In genomic region chr9:135939351-135940265, GRCh38 we compare ENCODE assay signal across 12 cellular contexts. TPM values are rescaled to one million over a fixed set of nuclear protein-coding genes. Genes with fewer than 3 reads are reported as not detected.
A peak's percentile ranks its signal among the peaks of the same experiment; 100 is the strongest.
DNase-seq lines count a peak whose midpoint lies in the region; ATAC-seq, FAIRE-seq and TF ChIP-seq lines count a peak whose summit lies in the region.
"Had no signal": no experiment of that assay in that cellular context is flagged by ENCODE, and none has a peak within 500 bp of the region (broad histone marks: within the 10 kb centered on the region; RNA-seq: fewer than 3 reads in every experiment).

No MANE protein-coding gene starts in this region.

- peak; percentile 35 for DNase-seq in activated CD4-positive, alpha-beta T cell treated with anti-CD3 and anti-CD28 coated beads, Interleukin-2, amount 50 U/mL, for 1 hour
- peak; percentile 53 for DNase-seq in activated naive CD8-positive, alpha-beta T cell treated with anti-CD3 and anti-CD28 coated beads, Interleukin-2, amount 10 ng/mL, durations not matched to agents 7 days and 5 days
- DNase-seq in stimulated activated CD4-positive, alpha-beta T cell treated with anti-CD3 and anti-CD28 coated beads, Interleukin-4, amount 100 ng/mL, for 48 hours (ENCODE audit: low read depth in 2 of 2) = peak; percentile 40 to 44
- DNase-seq in tibial artery (no peak), A673 (ENCODE audit: low spot score) (no peak), kidney (no peak)
- DNase-seq: NCI-H1694, ovary had no signal

- POLR2A ChIA-PET in activated naive CD8-positive, alpha-beta T cell treated with anti-CD3 and anti-CD28 coated beads, Interleukin-2, amount 10 ng/mL, durations not matched to agents 7 days and 5 days (lab: Charles Lee) = no interaction called here
- POLR2A ChIA-PET in A673 (lab: Charles Lee; ENCODE audit: low non-redundant PET) = no interaction called here

- no TSS peak for BruUV-seq in A673 (replicated peaks; lab: Mats Ljungman, UMichigan)

- H3K27me3 ChIP-seq in tibial artery (no peaks in the 10 kb centered on the region), A673 (replicated peaks; ENCODE audit: insufficient read depth, low read depth, low read length, poor library complexity) (no peaks in the 10 kb centered on the region)
- H3K27me3 ChIP-seq: ovary, suprapubic skin had no signal

- H3K27ac Mint-ChIP-seq in IgD-negative memory B cell = peak overlapping the region; percentile 30 to 78 (median 59)
- peak overlapping the region; percentile 82 for H3K27ac Mint-ChIP-seq in activated naive CD8-positive, alpha-beta T cell treated with anti-CD3 and anti-CD28 coated beads, Interleukin-2, amount 10 ng/mL, durations not matched to agents 7 days and 5 days

- H3K4me1 Mint-ChIP-seq in IgD-negative memory B cell = peaks cover 0 to 4% (median 0%) of the 10 kb centered on the region in 3 donors
- peaks cover 5% of the 10 kb centered on the region for H3K4me1 Mint-ChIP-seq in activated naive CD8-positive, alpha-beta T cell treated with anti-CD3 and anti-CD28 coated beads, Interleukin-2, amount 10 ng/mL, durations not matched to agents 7 days and 5 days

- peak; percentile 61 for ATAC-seq in activated naive CD8-positive, alpha-beta T cell treated with anti-CD3 and anti-CD28 coated beads, Interleukin-2, amount 10 ng/mL, durations not matched to agents 7 days and 5 days (ENCODE audit: low read depth)
- ATAC-seq in HG02870 (IDR thresholded peaks at IDR 0.05; ENCODE audit: unreplicated experiment) = no peak

- no peak overlapping the region for H3K4me3 ChIP-seq in tibial artery
- no peak overlapping the region for H3K4me3 ChIP-seq in A673 (ENCODE audit: low read depth, low read length, poor library complexity, severe bottlenecking)
- H3K4me3 ChIP-seq in kidney (ENCODE audit: low read length in 2 of 2) = no peak overlapping the region
- H3K4me3 ChIP-seq: ovary, suprapubic skin had no signal

- peak overlapping the region in 1 of 4 donors; percentile 32 for H3K4me3 Mint-ChIP-seq in IgD-negative memory B cell
- peak overlapping the region; percentile 47 for H3K4me3 Mint-ChIP-seq in activated naive CD8-positive, alpha-beta T cell treated with anti-CD3 and anti-CD28 coated beads, Interleukin-2, amount 10 ng/mL, durations not matched to agents 7 days and 5 days

- no peak overlapping the region for H3K9ac ChIP-seq in kidney (ENCODE audit: low read length in 2 of 2)

- H3K27ac ChIP-seq in tibial artery (no peak overlapping the region), A673 (ENCODE audit: low read depth, low read length, poor library complexity, severe bottlenecking) (no peak overlapping the region), kidney (ENCODE audit: low read depth in 2 of 2, low read length in 2 of 2) (no peak overlapping the region)
- H3K27ac ChIP-seq: ovary, suprapubic skin had no signal

- H3K27me3 Mint-ChIP-seq in IgD-negative memory B cell = no peaks in the 10 kb centered on the region
- no peaks in the 10 kb centered on the region for H3K27me3 Mint-ChIP-seq in activated naive CD8-positive, alpha-beta T cell treated with anti-CD3 and anti-CD28 coated beads, Interleukin-2, amount 10 ng/mL, durations not matched to agents 7 days and 5 days

- TF ChIP-seq CTCF in tibial artery (IDR thresholded peaks at IDR 0.05) (no peak), A673 (conservative IDR thresholded peaks at IDR 0.05; ENCODE audit: low read depth, low read length) (no peak), kidney (IDR thresholded peaks at IDR 0.05; ENCODE audit: borderline replicate concordance, extremely low read depth, insufficient read depth) (no peak)

- H3K9me3 ChIP-seq in tibial artery = no peaks in the 10 kb centered on the region
- no peaks in the 10 kb centered on the region for H3K9me3 ChIP-seq in A673 (ENCODE audit: low read depth, low read length, poor library complexity, severe bottlenecking)
- H3K9me3 ChIP-seq in kidney (ENCODE audit: control insufficient read depth in 1 of 2, low read length in 2 of 2) = no peaks in the 10 kb centered on the region
- H3K9me3 ChIP-seq: ovary, suprapubic skin had no signal

- intact Hi-C loops in tibial artery (cut with DNase I; ENCODE audit: low total_unique reads) = no loop called here
- intact Hi-C loops in A673 (cut with micrococcal nuclease; ENCODE audit: unreplicated experiment) = no loop called here
- intact Hi-C loops in kidney (cut with DNase I) = no loop called here

- CTCF ChIA-PET in A673 (lab: Charles Lee) = no interaction called here

- H3K4me1 ChIP-seq in tibial artery (no peaks in the 10 kb centered on the region), A673 (ENCODE audit: insufficient read depth, low read length, poor library complexity, severe bottlenecking) (no peaks in the 10 kb centered on the region), kidney (ENCODE audit: control insufficient read depth in 1 of 2, insufficient read depth in 1 of 2, low read depth in 1 of 2, low read length in 2 of 2) (no peaks in the 10 kb centered on the region)
- H3K4me1 ChIP-seq: suprapubic skin had no signal

- H3K36me3 Mint-ChIP-seq in IgD-negative memory B cell = peaks cover 16% of the 10 kb centered on the region
- peaks cover 67% of the 10 kb centered on the region for H3K36me3 Mint-ChIP-seq in activated naive CD8-positive, alpha-beta T cell treated with anti-CD3 and anti-CD28 coated beads, Interleukin-2, amount 10 ng/mL, durations not matched to agents 7 days and 5 days

- H3K36me3 ChIP-seq in tibial artery (peaks cover 54 to 100% (median 90%) of the 10 kb centered on the region in 3 donors), A673 (ENCODE audit: insufficient read depth, low read length, poor library complexity, severe bottlenecking) (peaks cover 52% of the 10 kb centered on the region), kidney (ENCODE audit: control insufficient read depth in 1 of 2, insufficient read depth in 2 of 2, low read length in 2 of 2) (peaks cover 25 to 44% of the 10 kb centered on the region in 2 donors)
- H3K36me3 ChIP-seq: ovary had no signal

- FAIRE-seq in kidney (lab: Jason Lieb, UNC) = no peak
- FAIRE-seq: endothelial cell of umbilical vein had no signal

- H3K9me3 Mint-ChIP-seq in IgD-negative memory B cell = no peaks in the 10 kb centered on the region
- H3K9me3 Mint-ChIP-seq in activated naive CD8-positive, alpha-beta T cell treated with anti-CD3 and anti-CD28 coated beads, Interleukin-2, amount 10 ng/mL, durations not matched to agents 7 days and 5 days = peaks cover 4% of the 10 kb centered on the region

RNA-seq across cellular contexts. Expression of gene UBAC1, which starts 21.6 kb away (rescaled TPM):
- 19.5 TPM for polyA plus RNA-seq in IgD-negative memory B cell
- 10 to 100 TPM; 30.5 to 31.0 TPM for total RNA-seq in activated naive CD8-positive, alpha-beta T cell treated with anti-CD3 and anti-CD28 coated beads, Interleukin-2, amount 10 ng/mL, durations not matched to agents 7 days and 5 days
- total RNA-seq in A673 (2021) = 58.2 and 63.8 TPM in 2 replicates
- total RNA-seq in kidney = 40.2 TPM
- polyA plus RNA-seq in kidney (ENCODE audit: insufficient read depth, low read depth, low replicate concordance) = 52.6 TPM

RNA-seq across cellular contexts. Expression of gene CAMSAP1, which starts 32.3 kb away (rescaled TPM):
- polyA plus RNA-seq in IgD-negative memory B cell (2.7 TPM), kidney (ENCODE audit: insufficient read depth, low read depth, low replicate concordance) (3.3 TPM)
- total RNA-seq in activated naive CD8-positive, alpha-beta T cell treated with anti-CD3 and anti-CD28 coated beads, Interleukin-2, amount 10 ng/mL, durations not matched to agents 7 days and 5 days = 10 to 100 TPM; 32.5 to 35.4 TPM
- total RNA-seq in A673 (2021) (51.0 and 52.3 TPM in 2 replicates), kidney (38.6 TPM)

Comparison
In these comparisons a context has a peak if more than half of its experiments do, and no peak if none do; other contexts are left out.
1. DNase-seq: peak in activated CD4-positive, alpha-beta T cell treated with anti-CD3 and anti-CD28 coated beads, Interleukin-2, amount 50 U/mL, for 1 hour (single experiment), activated naive CD8-positive, alpha-beta T cell treated with anti-CD3 and anti-CD28 coated beads, Interleukin-2, amount 10 ng/mL, durations not matched to agents 7 days and 5 days (single experiment) and stimulated activated CD4-positive, alpha-beta T cell treated with anti-CD3 and anti-CD28 coated beads, Interleukin-4, amount 100 ng/mL, for 48 hours (2 of 2); none in tibial artery (0 of 2), A673 (single experiment) and kidney (single experiment).